Comparison of ENCODE assay signal across 1 cellular context in genomic region chrX:153828308-153828707, GRCh38.
TF ChIP-seq lines count a peak whose summit lies in the region.

No MANE protein-coding gene starts in this region.

TF ChIP-seq in GM23338, 12 proteins besides CTCF, POLR2A, EP300 and RAD21 (continued from another document):
- TF ChIP-seq ETS1 (IDR thresholded peaks at IDR 0.05): no peak
- no peak for TF ChIP-seq JUNB (IDR thresholded peaks at IDR 0.05; ENCODE audit: unreplicated experiment)
